ENCODE assay signal across 11 cellular contexts in the genomic region with DNA sequence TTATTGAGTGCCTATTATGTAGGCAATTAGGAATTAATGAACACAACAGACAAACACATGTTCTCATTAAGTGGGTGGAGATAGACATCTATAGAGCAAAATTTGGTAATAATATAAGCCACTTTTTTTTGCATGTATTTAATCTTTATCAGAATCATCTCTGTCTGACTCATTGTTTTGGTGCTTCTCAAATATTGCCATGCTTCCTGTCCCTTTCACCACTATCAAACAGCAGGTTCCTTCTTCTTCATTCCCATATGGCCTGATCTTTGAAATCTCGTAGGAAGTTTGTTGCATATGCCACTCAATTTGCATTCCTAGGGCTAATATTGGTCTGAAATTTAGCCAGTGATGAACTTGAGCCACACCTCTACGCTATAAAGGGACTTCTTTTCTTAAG.
"Had no signal": no experiment of that assay in that cellular context is flagged by ENCODE, and none has a peak within 500 bp of the region (broad histone marks: within the 10 kb centered on the region; RNA-seq: fewer than 3 reads in every experiment).

No MANE protein-coding gene starts in this region.

- H3K27ac Mint-ChIP-seq: activated naive CD4-positive, alpha-beta T cell treated with anti-CD3 and anti-CD28 coated beads for 36 hours; activated T-helper 2 cell treated with anti-CD3 and anti-CD28 coated beads, Interferon-gamma antibody, Interleukin-2, Interleukin-4, amounts not matched to agents 10 μg/mL and 5 μg/mL and 100 μg/mL, durations not matched to agents 14 hours and 24 hours and 36 hours; natural killer cell treated with Interleukin-12 subunit alpha and Interleukin-12 subunit beta and Interleukin-15 and Interleukin-18, amount 100 ng/mL, for 72 hours had no signal

- H3K4me3 Mint-ChIP-seq: activated naive CD4-positive, alpha-beta T cell treated with anti-CD3 and anti-CD28 coated beads for 36 hours; endodermal cell; natural killer cell treated with Interleukin-12 subunit alpha and Interleukin-12 subunit beta and Interleukin-15 and Interleukin-18, amount 100 ng/mL, for 72 hours had no signal

- H3K9me3 Mint-ChIP-seq: activated naive CD4-positive, alpha-beta T cell treated with anti-CD3 and anti-CD28 coated beads for 36 hours; activated T-helper 2 cell treated with anti-CD3 and anti-CD28 coated beads, Interferon-gamma antibody, Interleukin-2, Interleukin-4, amounts not matched to agents 10 μg/mL and 5 μg/mL and 100 μg/mL, durations not matched to agents 14 hours and 24 hours and 36 hours; endodermal cell; natural killer cell treated with Interleukin-12 subunit alpha and Interleukin-12 subunit beta and Interleukin-15 and Interleukin-18, amount 100 ng/mL, for 72 hours had no signal

- ATAC-seq: natural killer cell treated with Interleukin-12 subunit alpha and Interleukin-12 subunit beta and Interleukin-15 and Interleukin-18, amount 100 ng/mL, for 72 hours had no signal

- H3K36me3 Mint-ChIP-seq: natural killer cell treated with Interleukin-12 subunit alpha and Interleukin-12 subunit beta and Interleukin-15 and Interleukin-18, amount 100 ng/mL, for 72 hours had no signal

- DNase-seq: activated CD4-positive, alpha-beta T cell treated with anti-CD3 and anti-CD28 coated beads for 1 hour; activated CD4-positive, alpha-beta T cell treated with anti-CD3 and anti-CD28 coated beads, Interleukin-2, amount 50 U/mL, for 48 hours; activated naive CD4-positive, alpha-beta T cell treated with anti-CD3 and anti-CD28 coated beads for 36 hours; dermis blood vessel endothelial cell; endodermal cell; head of caudate nucleus; mesendoderm; stimulated activated CD4-positive, alpha-beta T cell treated with anti-CD3 and anti-CD28 coated beads, Interleukin-12 subunit alpha, Interleukin-12 subunit beta, amount 100 ng/mL, for 4 hours; stimulated activated CD4-positive, alpha-beta T cell treated with anti-CD3 and anti-CD28 coated beads, Interleukin-2, amount 100 ng/mL, for 24 hours had no signal
